ENCODE assay signal across 32 cellular contexts in the genomic region with DNA sequence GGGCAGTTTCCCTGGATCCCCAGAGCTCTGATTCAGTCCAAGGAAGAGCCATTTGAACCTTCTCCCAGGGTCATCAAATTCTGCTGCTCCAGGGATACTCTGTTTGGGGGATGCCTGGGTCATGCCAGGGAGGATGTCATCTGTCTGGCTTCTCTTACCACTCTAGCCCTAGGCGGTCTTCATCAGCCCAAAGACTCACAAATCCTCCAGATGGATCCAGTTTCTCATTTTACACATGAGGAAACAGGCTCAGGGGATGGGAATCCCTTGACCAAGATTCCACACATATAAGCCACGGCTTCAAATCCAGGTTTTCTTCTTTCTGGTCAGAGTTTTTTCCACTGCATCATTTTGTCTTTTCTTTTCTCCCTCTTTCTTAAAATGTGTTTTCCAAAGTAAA. TPM values are rescaled to one million over a fixed set of nuclear protein-coding genes. Genes with fewer than 3 reads are reported as not detected.
DNase-seq lines count a peak whose midpoint lies in the region; ATAC-seq, FAIRE-seq and TF ChIP-seq lines count a peak whose summit lies in the region.
"Had no signal": no experiment of that assay in that cellular context is flagged by ENCODE, and none has a peak within 500 bp of the region (broad histone marks: within the 10 kb centered on the region; RNA-seq: fewer than 3 reads in every experiment).

No MANE protein-coding gene starts in this region.

- H3K4me1 ChIP-seq in neural progenitor cell: peaks cover under 1% of the 10 kb centered on the region
- no peaks in the 10 kb centered on the region for H3K4me1 ChIP-seq in CD8-positive, alpha-beta memory T cell (ENCODE audit: insufficient read depth, low read length)
- H3K4me1 ChIP-seq: HAP-1, right atrium auricular region had no signal

- no peaks in the 10 kb centered on the region for H3K9me3 Mint-ChIP-seq in neural progenitor cell
- H3K9me3 Mint-ChIP-seq in CD8-positive, alpha-beta memory T cell: no peaks in the 10 kb centered on the region
- H3K9me3 Mint-ChIP-seq: activated naive CD4-positive, alpha-beta T cell treated with anti-CD3 and anti-CD28 coated beads, Interleukin-2, amount 50 U/mL, for 24 hours; CD4-positive, CD25-positive, alpha-beta regulatory T cell; immature natural killer cell; natural killer cell treated with Interleukin-12 subunit alpha and Interleukin-12 subunit beta and Interleukin-15 and Interleukin-18, amount 100 ng/mL, for 72 hours; stimulated activated naive CD8-positive, alpha-beta T cell treated with anti-CD3 and anti-CD28 coated beads, Interleukin-15, amount 100 ng/mL, for 72 hours had no signal

- H3K4me3 ChIP-seq in neural progenitor cell: no peak overlapping the region
- no peak overlapping the region for H3K4me3 ChIP-seq in CD8-positive, alpha-beta memory T cell (ENCODE audit: low read length)
- H3K4me3 ChIP-seq: HAP-1, right atrium auricular region, transverse colon had no signal

- H3K36me3 Mint-ChIP-seq in neural progenitor cell: no peaks in the 10 kb centered on the region
- H3K36me3 Mint-ChIP-seq in CD8-positive, alpha-beta memory T cell: no peaks in the 10 kb centered on the region
- H3K36me3 Mint-ChIP-seq: activated naive CD4-positive, alpha-beta T cell treated with anti-CD3 and anti-CD28 coated beads, Interleukin-2, amount 50 U/mL, for 24 hours; CD4-positive, CD25-positive, alpha-beta regulatory T cell; immature natural killer cell; natural killer cell treated with Interleukin-12 subunit alpha and Interleukin-12 subunit beta and Interleukin-15 and Interleukin-18, amount 100 ng/mL, for 72 hours had no signal

- H3K27ac ChIP-seq in neural progenitor cell: no peak overlapping the region
- no peak overlapping the region for H3K27ac ChIP-seq in CD8-positive, alpha-beta memory T cell (ENCODE audit: low read depth, low read length)
- H3K27ac ChIP-seq: 22Rv1, right atrium auricular region, transverse colon had no signal

- DNase-seq in DMS 273 (lab: John Stamatoyannopoulos, UW; ENCODE audit: unreplicated experiment) (peak; percentile 39), DMS 273 treated with DMSO at 0.1 percent for 48 hours (lab: John Stamatoyannopoulos, UW) (no peak), amniotic stem cell (lab: John Stamatoyannopoulos, UW) (peak; percentile 24), neural progenitor cell (ENCODE audit: low spot score) (no peak), D721Med (ENCODE audit: insufficient read length, low spot score) (no peak)
- DNase-seq in CD8-positive, alpha-beta memory T cell: no peak
- no peak for DNase-seq in activated T-cell treated with anti-CD3 and anti-CD28 coated beads, Interleukin-2, amount 50 U/mL, for 48 hours
- DNase-seq: activated CD4-positive, alpha-beta T cell treated with anti-CD3 and anti-CD28 coated beads, Interleukin-2, amount 50 U/mL, for 48 hours; activated CD4-positive, CD25-positive, alpha-beta regulatory T cell treated with anti-CD3 and anti-CD28 coated beads, Interleukin-2, amount 50 U/mL, for 72 hours; activated CD8-positive, alpha-beta memory T cell treated with anti-CD3 and anti-CD28 coated beads, Interleukin-2, amount 50 U/mL, for 48 hours; anterior cingulate cortex; CD4-positive, CD25-positive, alpha-beta regulatory T cell; immature natural killer cell; left cardiac atrium; mammary epithelial cell; NCI-H1417; NCI-H2029 treated with DMSO at 0.1 percent for 48 hours; NCI-H69; Right ventricle myocardium superior; small intestine; stimulated activated naive CD8-positive, alpha-beta T cell treated with anti-CD3 and anti-CD28 coated beads, Interleukin-15, amount 100 ng/mL, for 72 hours; T-helper 2 cell; transverse colon had no signal

- no peak for ATAC-seq in GM18909 (IDR thresholded peaks at IDR 0.05; ENCODE audit: poor library complexity, unreplicated experiment)
- ATAC-seq: left cardiac atrium; stimulated activated naive CD8-positive, alpha-beta T cell treated with anti-CD3 and anti-CD28 coated beads, Interleukin-15, amount 100 ng/mL, for 72 hours had no signal

- no peak for FAIRE-seq in D721Med (lab: Jason Lieb, UNC)
- FAIRE-seq: bronchial epithelial cell, endothelial cell of umbilical vein, G401.6, small intestine had no signal

- H3K4me2 ChIP-seq in neural progenitor cell: no peak overlapping the region

- H3K27me3 Mint-ChIP-seq in neural progenitor cell (ENCODE audit: insufficient read depth, low read depth): peaks cover 5% of the 10 kb centered on the region
- no peaks in the 10 kb centered on the region for H3K27me3 Mint-ChIP-seq in CD8-positive, alpha-beta memory T cell
- H3K27me3 Mint-ChIP-seq: activated naive CD4-positive, alpha-beta T cell treated with anti-CD3 and anti-CD28 coated beads, Interleukin-2, amount 50 U/mL, for 24 hours; CD4-positive, CD25-positive, alpha-beta regulatory T cell; natural killer cell treated with Interleukin-12 subunit alpha and Interleukin-12 subunit beta and Interleukin-15 and Interleukin-18, amount 100 ng/mL, for 72 hours; stimulated activated naive CD8-positive, alpha-beta T cell treated with anti-CD3 and anti-CD28 coated beads, Interleukin-15, amount 100 ng/mL, for 72 hours had no signal

- CTCF ChIA-PET in CD8-positive, alpha-beta memory T cell (lab: Charles Lee): no interaction called here

- H3F3A ChIP-seq in neural progenitor cell (ENCODE audit: low read depth): no peaks in the 10 kb centered on the region

- peaks cover 2% of the 10 kb centered on the region for H3K4me1 Mint-ChIP-seq in neural progenitor cell
- H3K4me1 Mint-ChIP-seq in CD8-positive, alpha-beta memory T cell: no peaks in the 10 kb centered on the region
- H3K4me1 Mint-ChIP-seq: activated naive CD4-positive, alpha-beta T cell treated with anti-CD3 and anti-CD28 coated beads, Interleukin-2, amount 50 U/mL, for 24 hours; CD4-positive, CD25-positive, alpha-beta regulatory T cell; immature natural killer cell; stimulated activated naive CD8-positive, alpha-beta T cell treated with anti-CD3 and anti-CD28 coated beads, Interleukin-15, amount 100 ng/mL, for 72 hours had no signal

- H2AFZ ChIP-seq in neural progenitor cell (replicated peaks): no peak overlapping the region

- TF ChIP-seq CTCF in neural progenitor cell (IDR thresholded peaks at IDR 0.05) (no peak), D721Med (IDR thresholded peaks at IDR 0.05; ENCODE audit: insufficient read depth, missing control alignments) (no peak)

- H3K27ac Mint-ChIP-seq in neural progenitor cell: peak overlapping the region; percentile 3
- peak overlapping the region in 1 of 8 donors; percentile 6 for H3K27ac Mint-ChIP-seq in CD8-positive, alpha-beta memory T cell
- H3K27ac Mint-ChIP-seq: activated naive CD4-positive, alpha-beta T cell treated with anti-CD3 and anti-CD28 coated beads, Interleukin-2, amount 50 U/mL, for 24 hours; CD4-positive, CD25-positive, alpha-beta regulatory T cell; immature natural killer cell; natural killer cell treated with Interleukin-12 subunit alpha and Interleukin-12 subunit beta and Interleukin-15 and Interleukin-18, amount 100 ng/mL, for 72 hours had no signal

- no peaks in the 10 kb centered on the region for H3K27me3 ChIP-seq in neural progenitor cell
- H3K27me3 ChIP-seq in CD8-positive, alpha-beta memory T cell (ENCODE audit: insufficient read depth, low read length, poor library complexity, severe bottlenecking): no peaks in the 10 kb centered on the region
- H3K27me3 ChIP-seq: right atrium auricular region, transverse colon had no signal

- H3K79me2 ChIP-seq in neural progenitor cell (ENCODE audit: low read depth): no peaks in the 10 kb centered on the region

- H4K20me1 ChIP-seq in neural progenitor cell (ENCODE audit: low read depth): no peaks in the 10 kb centered on the region

- H3K4me3 Mint-ChIP-seq in neural progenitor cell: no peak overlapping the region
- no peak overlapping the region for H3K4me3 Mint-ChIP-seq in CD8-positive, alpha-beta memory T cell
- H3K4me3 Mint-ChIP-seq: activated naive CD4-positive, alpha-beta T cell treated with anti-CD3 and anti-CD28 coated beads, Interleukin-2, amount 50 U/mL, for 24 hours; CD4-positive, CD25-positive, alpha-beta regulatory T cell; immature natural killer cell; natural killer cell treated with Interleukin-12 subunit alpha and Interleukin-12 subunit beta and Interleukin-15 and Interleukin-18, amount 100 ng/mL, for 72 hours; stimulated activated naive CD8-positive, alpha-beta T cell treated with anti-CD3 and anti-CD28 coated beads, Interleukin-15, amount 100 ng/mL, for 72 hours had no signal

- H3K9ac ChIP-seq in neural progenitor cell: no peak overlapping the region

- POLR2A ChIA-PET in CD8-positive, alpha-beta memory T cell (lab: Charles Lee): no interaction called here

- no peaks in the 10 kb centered on the region for H3K36me3 ChIP-seq in neural progenitor cell
- no peaks in the 10 kb centered on the region for H3K36me3 ChIP-seq in CD8-positive, alpha-beta memory T cell (ENCODE audit: insufficient read depth, low read length)
- H3K36me3 ChIP-seq: HAP-1, right atrium auricular region, transverse colon had no signal

- no peaks in the 10 kb centered on the region for H3K9me3 ChIP-seq in neural progenitor cell (ENCODE audit: low read depth)
- no peaks in the 10 kb centered on the region for H3K9me3 ChIP-seq in CD8-positive, alpha-beta memory T cell (ENCODE audit: low read length)
- H3K9me3 ChIP-seq: HAP-1, right atrium auricular region, transverse colon had no signal

RNA-seq across cellular contexts. Expression of gene SLC28A1, which starts 36.7 kb away (rescaled TPM):
- total RNA-seq in neural progenitor cell (ENCODE audit: low replicate concordance): not detected in 2 replicates
- not detected for total RNA-seq in CD8-positive, alpha-beta memory T cell
- not detected for polyA plus RNA-seq in CD8-positive, alpha-beta memory T cell
- total RNA-seq: bronchial epithelial cell; CD4-positive, CD25-positive, alpha-beta regulatory T cell; endothelial cell of umbilical vein; natural killer cell treated with Interleukin-12 subunit alpha and Interleukin-12 subunit beta and Interleukin-15 and Interleukin-18, amount 100 ng/mL, for 72 hours; transverse colon had no signal
- polyA plus RNA-seq: CD4-positive, CD25-positive, alpha-beta regulatory T cell; endothelial cell of umbilical vein; immature natural killer cell; mammary epithelial cell had no signal

Comparison
In these comparisons a context has a peak if more than half of its experiments do, and no peak if none do; other contexts are left out.
1. DNase-seq: peak in DMS 273 (single experiment) and amniotic stem cell (single experiment); none in DMS 273 treated with DMSO at 0.1 percent for 48 hours (single experiment), neural progenitor cell (single experiment), CD8-positive, alpha-beta memory T cell (0 of 5), D721Med (single experiment) and activated T-cell treated with anti-CD3 and anti-CD28 coated beads, Interleukin-2, amount 50 U/mL, for 48 hours (0 of 2).